ENCODE assay signal across 22 cellular contexts in the genomic region with DNA sequence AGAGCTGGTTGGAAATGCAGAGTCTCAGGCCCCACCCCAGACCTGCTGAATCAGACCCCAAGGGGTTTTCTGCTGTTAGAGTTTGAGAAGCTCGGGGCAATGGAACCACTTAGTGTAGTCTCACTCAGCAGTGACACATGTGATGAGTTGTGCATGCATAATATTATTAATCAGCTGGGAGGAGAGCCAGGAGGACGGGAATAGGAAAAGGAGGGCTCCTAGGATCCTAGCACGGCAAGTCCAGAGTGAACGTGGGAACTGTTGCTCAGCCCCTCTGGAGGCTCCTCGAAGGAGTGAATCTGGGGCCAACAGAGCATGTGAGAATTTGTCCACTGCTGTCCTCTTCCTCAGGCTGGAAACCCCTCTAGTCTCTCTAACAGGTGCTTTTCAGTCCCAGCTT.
A peak's percentile ranks its signal among the peaks of the same experiment; 100 is the strongest.
DNase-seq lines count a peak whose midpoint lies in the region; ATAC-seq, FAIRE-seq and TF ChIP-seq lines count a peak whose summit lies in the region.
"Had no signal": no experiment of that assay in that cellular context is flagged by ENCODE, and none has a peak within 500 bp of the region (broad histone marks: within the 10 kb centered on the region; RNA-seq: fewer than 3 reads in every experiment).

No MANE protein-coding gene starts in this region.

- POLR2A ChIA-PET in MCF 10A (lab: Yijun Ruan, JAX) = interaction anchor here (0.6 kb wide), 2 partner anchors 54 to 55 kb away, joined by 3 to 4 read pairs; no protein-coding TSS in a partner anchor

- no peaks in the 10 kb centered on the region for H3K9me3 Mint-ChIP-seq in MCF 10A (ENCODE audit: unreplicated experiment)
- H3K9me3 Mint-ChIP-seq: CD8-positive, alpha-beta T cell had no signal

- H3K27ac ChIP-seq in breast epithelium = no peak overlapping the region
- H3K27ac ChIP-seq in epithelial cell of prostate = no peak overlapping the region
- H3K27ac ChIP-seq in upper lobe of right lung = no peak overlapping the region
- no peak overlapping the region for H3K27ac ChIP-seq in pancreas
- H3K27ac ChIP-seq: colonic mucosa, skin epidermis, tibial artery had no signal

- no peak overlapping the region for H3K4me3 Mint-ChIP-seq in MCF 10A (ENCODE audit: unreplicated experiment)
- H3K4me3 Mint-ChIP-seq: activated CD8-positive, alpha-beta memory T cell treated with anti-CD3 and anti-CD28 coated beads, Interleukin-2, amount 10 ng/mL, durations not matched to agents 7 days and 5 days; CD8-positive, alpha-beta T cell had no signal

- H3K36me3 ChIP-seq in breast epithelium (no peaks in the 10 kb centered on the region), upper lobe of right lung (no peaks in the 10 kb centered on the region), pancreas (no peaks in the 10 kb centered on the region)
- H3K36me3 ChIP-seq: colonic mucosa, tibial artery had no signal

- no TSS peak for BruUV-seq in MCF 10A (replicated peaks; lab: Mats Ljungman, UMichigan)

- H3K4me3 ChIP-seq in breast epithelium (no peak overlapping the region), upper lobe of right lung (no peak overlapping the region), pancreas (no peak overlapping the region)
- H3K4me3 ChIP-seq: colonic mucosa, skin epidermis, tibial artery had no signal

- H3K4me1 Mint-ChIP-seq in MCF 10A (ENCODE audit: insufficient read depth, unreplicated experiment) = peaks cover 17% of the 10 kb centered on the region
- H3K4me1 Mint-ChIP-seq: activated CD8-positive, alpha-beta memory T cell treated with anti-CD3 and anti-CD28 coated beads, Interleukin-2, amount 10 ng/mL, durations not matched to agents 7 days and 5 days had no signal

- no peak for TF ChIP-seq POLR2A in breast epithelium (IDR thresholded peaks at IDR 0.05)

- no peak for ATAC-seq in upper lobe of right lung
- no peak for ATAC-seq in pancreas
- ATAC-seq in GM21381 (IDR thresholded peaks at IDR 0.05; ENCODE audit: unreplicated experiment) = no peak
- ATAC-seq: activated CD8-positive, alpha-beta memory T cell treated with anti-CD3 and anti-CD28 coated beads, Interleukin-2, amount 10 ng/mL, durations not matched to agents 7 days and 5 days; CD8-positive, alpha-beta T cell had no signal

- intact Hi-C loops in MCF 10A (cut with micrococcal nuclease) (no loop called here), breast epithelium (cut with DNase I; ENCODE audit: low total_unique reads) (no loop called here), upper lobe of right lung (cut with DNase I) (no loop called here), pancreas (cut with DNase I) (no loop called here)

- no peak for TF ChIP-seq CTCF in MCF 10A (IDR thresholded peaks at IDR 0.05; ENCODE audit: unreplicated experiment)
- TF ChIP-seq CTCF in breast epithelium (IDR thresholded peaks at IDR 0.05) = no peak
- TF ChIP-seq CTCF in upper lobe of right lung (IDR thresholded peaks at IDR 0.05) = no peak
- TF ChIP-seq CTCF in pancreas (IDR thresholded peaks at IDR 0.05) = no peak

- H3K9me3 ChIP-seq in breast epithelium = no peaks in the 10 kb centered on the region
- no peaks in the 10 kb centered on the region for H3K9me3 ChIP-seq in upper lobe of right lung
- H3K9me3 ChIP-seq in pancreas = no peaks in the 10 kb centered on the region
- H3K9me3 ChIP-seq: colonic mucosa, tibial artery had no signal

- DNase-seq in MCF 10A (ENCODE audit: unreplicated experiment) (peak; percentile 18), breast epithelium (ENCODE audit: low spot score in 2 of 2) (no peak), RKO (ENCODE audit: low spot score) (peak; percentile 68), epithelial cell of prostate (ENCODE audit: low read depth, low spot score) (peak; percentile 31), upper lobe of right lung (peak; percentile 31), pancreas (no peak)
- no peak for DNase-seq in stimulated activated CD4-positive, alpha-beta T cell treated with anti-CD3 and anti-CD28 coated beads, Interleukin-2, amount 100 ng/mL, for 24 hours
- DNase-seq: activated CD4-positive, CD25-positive, alpha-beta regulatory T cell treated with anti-CD3 and anti-CD28 coated beads, Interleukin-2, amount 50 U/mL, for 72 hours; activated CD8-positive, alpha-beta memory T cell treated with anti-CD3 and anti-CD28 coated beads, Interleukin-2, amount 10 ng/mL, durations not matched to agents 7 days and 5 days; activated effector memory CD4-positive, alpha-beta T cell treated with anti-CD3 and anti-CD28 coated beads, Interleukin-2, amount 50 U/mL, for 16 hours; amygdala; CD8-positive, alpha-beta T cell; colonic mucosa; KBM-7; NCI-H2171; NCI-H82; nucleus accumbens; tibial artery had no signal

- no peaks in the 10 kb centered on the region for H3K4me1 ChIP-seq in breast epithelium
- peaks cover 5% of the 10 kb centered on the region for H3K4me1 ChIP-seq in upper lobe of right lung
- H3K4me1 ChIP-seq in pancreas = no peaks in the 10 kb centered on the region
- H3K4me1 ChIP-seq: colonic mucosa had no signal

- H3K27me3 ChIP-seq in breast epithelium = no peaks in the 10 kb centered on the region
- no peaks in the 10 kb centered on the region for H3K27me3 ChIP-seq in upper lobe of right lung
- no peaks in the 10 kb centered on the region for H3K27me3 ChIP-seq in pancreas
- H3K27me3 ChIP-seq: colonic mucosa, tibial artery had no signal

- H3K36me3 Mint-ChIP-seq in MCF 10A (ENCODE audit: insufficient read depth, unreplicated experiment) = no peaks in the 10 kb centered on the region
- H3K36me3 Mint-ChIP-seq: activated CD8-positive, alpha-beta memory T cell treated with anti-CD3 and anti-CD28 coated beads, Interleukin-2, amount 10 ng/mL, durations not matched to agents 7 days and 5 days; CD8-positive, alpha-beta T cell had no signal

- CTCF ChIA-PET in MCF 10A (lab: Yijun Ruan, JAX) = interaction anchor here (0.6 to 1.0 kb wide), 3 partner anchors 36 to 500 kb away, joined by 3 read pairs; no protein-coding TSS in a partner anchor

- FAIRE-seq in pancreas (lab: Jason Lieb, UNC) = no peak
- FAIRE-seq: GM12891, RCC 7860 had no signal

- WGBS in pancreas, 2 donors = 72 to 77% methylated on average over 5 of the region's 5 CpGs

- H3K27ac Mint-ChIP-seq in MCF 10A (ENCODE audit: low read depth, unreplicated experiment) = no peak overlapping the region
- H3K27ac Mint-ChIP-seq: activated CD8-positive, alpha-beta memory T cell treated with anti-CD3 and anti-CD28 coated beads, Interleukin-2, amount 10 ng/mL, durations not matched to agents 7 days and 5 days; CD8-positive, alpha-beta T cell had no signal

- H3K27me3 Mint-ChIP-seq in MCF 10A (ENCODE audit: insufficient read depth, unreplicated experiment) = no peaks in the 10 kb centered on the region

Comparison
In these comparisons a context has a peak if more than half of its experiments do, and no peak if none do; other contexts are left out.
1. DNase-seq: peak in MCF 10A (single experiment), RKO (single experiment), epithelial cell of prostate (single experiment) and upper lobe of right lung (single experiment); none in breast epithelium (0 of 2), pancreas (0 of 6) and stimulated activated CD4-positive, alpha-beta T cell treated with anti-CD3 and anti-CD28 coated beads, Interleukin-2, amount 100 ng/mL, for 24 hours (0 of 2).